ENCODE assay signal across 25 cellular contexts in the genomic region with DNA sequence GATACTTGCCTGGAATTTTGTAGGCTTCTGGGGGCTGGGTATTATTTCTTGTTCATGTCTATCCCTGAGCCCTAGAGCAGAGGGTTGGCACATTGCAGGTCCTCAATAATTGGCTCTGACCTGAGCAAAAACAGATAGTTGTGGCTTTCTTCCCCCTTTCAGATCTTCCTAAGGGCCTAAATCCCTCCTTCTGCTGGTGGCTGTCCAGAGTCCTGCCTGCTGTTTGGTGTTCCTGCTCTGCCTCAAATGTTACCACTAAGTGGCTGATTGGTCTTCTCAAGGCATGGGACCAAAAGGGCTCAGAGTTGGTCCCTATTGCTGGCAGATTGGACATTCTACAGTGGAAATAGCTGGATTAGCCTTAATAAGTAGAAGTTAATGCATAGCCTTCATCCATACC. TPM values are rescaled to one million over a fixed set of nuclear protein-coding genes. Genes with fewer than 3 reads are reported as not detected.
"Had no signal": no experiment of that assay in that cellular context is flagged by ENCODE, and none has a peak within 500 bp of the region (broad histone marks: within the 10 kb centered on the region; RNA-seq: fewer than 3 reads in every experiment).

No MANE protein-coding gene starts in this region.

- H3K9ac ChIP-seq: KMS-11 had no signal

- DNase-seq: IMR-90, Kasumi-1, MM.1S, NCI-H1092 treated with DMSO at 0.1 percent for 48 hours, NCI-H1436, NCI-H187, NCI-H2029, NCI-H2081 treated with DMSO at 0.1 percent for 48 hours, NCI-H2171, NCI-H226, NCI-H446, NCI-H510A, NCI-H524 treated with DMSO at 0.1 percent for 48 hours, NCI-H69, NCI-H774, Right ventricle myocardium superior, RPMI8226, SIG-M5 had no signal

- H3K4me2 ChIP-seq: KMS-11 had no signal

- ATAC-seq: K562 had no signal

- H3K36me3 ChIP-seq: SJSA1 had no signal

- H3K27me3 ChIP-seq: SJSA1 had no signal

- H3K4me3 ChIP-seq: K562, SJSA1, SK-N-MC had no signal

- H3K4me1 ChIP-seq: SJSA1 had no signal

- H3K9me3 ChIP-seq: SJSA1 had no signal

- H3K27ac ChIP-seq: KMS-11, SJSA1, SK-N-MC had no signal

RNA-seq across cellular contexts. Expression of a gene that starts 1.1 kb away (rescaled TPM):
- total RNA-seq: HepG2, HT1080, IMR-90, K562, M059J, Right ventricle myocardium superior, SJSA1 had no signal
- polyA plus RNA-seq: HepG2, IMR-90, K562 had no signal

RNA-seq across cellular contexts. Expression of a gene that starts 16.4 kb away (rescaled TPM):
- total RNA-seq: HepG2, HT1080, IMR-90, K562, M059J, Right ventricle myocardium superior, SJSA1 had no signal
- polyA plus RNA-seq: HepG2, IMR-90, K562 had no signal

RNA-seq across cellular contexts. Expression of a gene that starts 17.4 kb away (rescaled TPM):
- total RNA-seq: HT1080, IMR-90, K562, M059J, Right ventricle myocardium superior, SJSA1 had no signal
- polyA plus RNA-seq: IMR-90, K562 had no signal

RNA-seq across cellular contexts. Expression of a gene that starts 22.7 kb away (rescaled TPM):
- total RNA-seq: HepG2, HT1080, IMR-90, K562, M059J, Right ventricle myocardium superior, SJSA1 had no signal
- polyA plus RNA-seq: HepG2, IMR-90, K562 had no signal

RNA-seq across cellular contexts. Expression of a gene that starts 42.8 kb away (rescaled TPM):
- total RNA-seq: HepG2, HT1080, IMR-90, K562, M059J, Right ventricle myocardium superior, SJSA1 had no signal
- polyA plus RNA-seq: HepG2, IMR-90, K562 had no signal
